In genomic region chr20:64154590-64155257, GRCh38 we compare ENCODE assay signal across 1 cellular context.
TF ChIP-seq lines count a peak whose summit lies in the region.

No MANE protein-coding gene starts in this region.

TF ChIP-seq in HepG2, 621 proteins besides CTCF, POLR2A, EP300 and RAD21:
- 0 out of 2 replicates have a peak, but pooled peaks have one; percentile 12 for TF ChIP-seq HIVEP1 (CRISPR knock-in tag; IDR thresholded peaks at IDR 0.05)
- TF ChIP-seq, protein P1, sequence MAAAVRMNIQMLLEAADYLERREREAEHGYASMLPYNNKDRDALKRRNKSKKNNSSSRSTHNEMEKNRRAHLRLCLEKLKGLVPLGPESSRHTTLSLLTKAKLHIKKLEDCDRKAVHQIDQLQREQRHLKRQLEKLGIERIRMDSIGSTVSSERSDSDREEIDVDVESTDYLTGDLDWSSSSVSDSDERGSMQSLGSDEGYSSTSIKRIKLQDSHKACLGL (CRISPR knock-in tag; IDR thresholded peaks at IDR 0.05), result 0 out of 2 replicates have a peak, but pooled peaks have one; percentile 12
- TF ChIP-seq ZNF274 (CRISPR knock-in tag; IDR thresholded peaks at IDR 0.05), result 0 out of 2 replicates have a peak, but pooled peaks have one; percentile 4
- TF ChIP-seq EED (CRISPR knock-in tag; IDR thresholded peaks at IDR 0.05), result 0 out of 2 replicates have a peak, but pooled peaks have one; percentile 12
- TF ChIP-seq ZNF713 (CRISPR knock-in tag; IDR thresholded peaks at IDR 0.05), result no peak
